In genomic region chr10:5656737-5657579, GRCh38 we compare ENCODE assay signal across 1 cellular context.
TF ChIP-seq lines count a peak whose summit lies in the region.

No MANE protein-coding gene starts in this region.

TF ChIP-seq in K562, 482 proteins besides CTCF, POLR2A, EP300 and RAD21 (continued from another document and continues in another):
- TF ChIP-seq CREB3 (tag; conservative IDR thresholded peaks at IDR 0.05; ENCODE audit: low read depth) (no peak), TAF9B (IDR thresholded peaks at IDR 0.05; ENCODE audit: partially characterized antibody) (no peak), POLR2AphosphoS2 (IDR thresholded peaks at IDR 0.05; ENCODE audit: low read length) (no peak), SNIP1 (IDR thresholded peaks at IDR 0.05; ENCODE audit: low read depth) (no peak), MYNN (IDR thresholded peaks at IDR 0.05) (no peak), MYNN (CRISPR knock-in tag; IDR thresholded peaks at IDR 0.05) (no peak), SRF (CRISPR knock-in tag; IDR thresholded peaks at IDR 0.05) (no peak), SAP30 (IDR thresholded peaks at IDR 0.05; ENCODE audit: borderline replicate concordance, insufficient read depth, low read depth, low read length, poor library complexity, severe bottlenecking) (no peak), HMG20A (CRISPR knock-in tag; conservative IDR thresholded peaks at IDR 0.05) (no peak), CBX1 (IDR thresholded peaks at IDR 0.05; ENCODE audit: low read depth) (no peak), ZMIZ1 (IDR thresholded peaks at IDR 0.05; ENCODE audit: low read depth in 2 of 2, low read length in 2 of 2) (no peak), SMARCE1 (IDR thresholded peaks at IDR 0.05) (peak; percentile 20; the same call in 1 of the 2 replicates), TAL1 (IDR thresholded peaks at IDR 0.05) (peak; percentile 44), ZNF316 (IDR thresholded peaks at IDR 0.05) (no peak), HINFP (tag; conservative IDR thresholded peaks at IDR 0.05; ENCODE audit: low read depth) (no peak), SMARCA4 (IDR thresholded peaks at IDR 0.05) (no peak), NFATC3 (IDR thresholded peaks at IDR 0.05) (no peak), ZNF274 (IDR thresholded peaks at IDR 0.05; ENCODE audit: borderline replicate concordance, low read depth, low read length) (no peak), RBM34 (IDR thresholded peaks at IDR 0.05; ENCODE audit: borderline replicate concordance, insufficient read depth, low read length) (no peak), ILF3 (IDR thresholded peaks at IDR 0.05; ENCODE audit: borderline replicate concordance) (no peak), ZNF311 (CRISPR knock-in tag; IDR thresholded peaks at IDR 0.05) (no peak), BRD9 (IDR thresholded peaks at IDR 0.05; ENCODE audit: low read depth, partially characterized antibody) (no peak), NFYB (IDR thresholded peaks at IDR 0.05; ENCODE audit: extremely low read depth, insufficient read length) (no peak), ZKSCAN3 (CRISPR knock-in tag; IDR thresholded peaks at IDR 0.05) (no peak), CEBPG (CRISPR knock-in tag; IDR thresholded peaks at IDR 0.05) (no peak), CEBPG (tag; conservative IDR thresholded peaks at IDR 0.05 in 1 of 2, IDR thresholded peaks at IDR 0.05 in 1 of 2) (no peak), JUN (IDR thresholded peaks at IDR 0.05; ENCODE audit: borderline replicate concordance, low read depth, low read length) (no peak), JUN (CRISPR knock-in tag; IDR thresholded peaks at IDR 0.05; ENCODE audit: borderline replicate concordance) (no peak), BACH1 (tag; IDR thresholded peaks at IDR 0.05) (no peak), ZNF518B (CRISPR knock-in tag; IDR thresholded peaks at IDR 0.05) (no peak), ZNF124 (CRISPR knock-in tag; IDR thresholded peaks at IDR 0.05) (no peak), BRCA1 (IDR thresholded peaks at IDR 0.05) (no peak), BRCA1 (CRISPR knock-in tag; IDR thresholded peaks at IDR 0.05) (no peak), CBX2 (IDR thresholded peaks at IDR 0.05; ENCODE audit: insufficient read depth, low read length, poor library complexity, severe bottlenecking) (no peak), TCF3 (CRISPR knock-in tag; IDR thresholded peaks at IDR 0.05) (peak; percentile 40), ATF6 (CRISPR knock-in tag; IDR thresholded peaks at IDR 0.05) (no peak)
- TF ChIP-seq, protein P1, sequence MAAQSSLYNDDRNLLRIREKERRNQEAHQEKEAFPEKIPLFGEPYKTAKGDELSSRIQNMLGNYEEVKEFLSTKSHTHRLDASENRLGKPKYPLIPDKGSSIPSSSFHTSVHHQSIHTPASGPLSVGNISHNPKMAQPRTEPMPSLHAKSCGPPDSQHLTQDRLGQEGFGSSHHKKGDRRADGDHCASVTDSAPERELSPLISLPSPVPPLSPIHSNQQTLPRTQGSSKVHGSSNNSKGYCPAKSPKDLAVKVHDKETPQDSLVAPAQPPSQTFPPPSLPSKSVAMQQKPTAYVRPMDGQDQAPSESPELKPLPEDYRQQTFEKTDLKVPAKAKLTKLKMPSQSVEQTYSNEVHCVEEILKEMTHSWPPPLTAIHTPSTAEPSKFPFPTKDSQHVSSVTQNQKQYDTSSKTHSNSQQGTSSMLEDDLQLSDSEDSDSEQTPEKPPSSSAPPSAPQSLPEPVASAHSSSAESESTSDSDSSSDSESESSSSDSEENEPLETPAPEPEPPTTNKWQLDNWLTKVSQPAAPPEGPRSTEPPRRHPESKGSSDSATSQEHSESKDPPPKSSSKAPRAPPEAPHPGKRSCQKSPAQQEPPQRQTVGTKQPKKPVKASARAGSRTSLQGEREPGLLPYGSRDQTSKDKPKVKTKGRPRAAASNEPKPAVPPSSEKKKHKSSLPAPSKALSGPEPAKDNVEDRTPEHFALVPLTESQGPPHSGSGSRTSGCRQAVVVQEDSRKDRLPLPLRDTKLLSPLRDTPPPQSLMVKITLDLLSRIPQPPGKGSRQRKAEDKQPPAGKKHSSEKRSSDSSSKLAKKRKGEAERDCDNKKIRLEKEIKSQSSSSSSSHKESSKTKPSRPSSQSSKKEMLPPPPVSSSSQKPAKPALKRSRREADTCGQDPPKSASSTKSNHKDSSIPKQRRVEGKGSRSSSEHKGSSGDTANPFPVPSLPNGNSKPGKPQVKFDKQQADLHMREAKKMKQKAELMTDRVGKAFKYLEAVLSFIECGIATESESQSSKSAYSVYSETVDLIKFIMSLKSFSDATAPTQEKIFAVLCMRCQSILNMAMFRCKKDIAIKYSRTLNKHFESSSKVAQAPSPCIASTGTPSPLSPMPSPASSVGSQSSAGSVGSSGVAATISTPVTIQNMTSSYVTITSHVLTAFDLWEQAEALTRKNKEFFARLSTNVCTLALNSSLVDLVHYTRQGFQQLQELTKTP (IDR thresholded peaks at IDR 0.05; ENCODE audit: low read depth in 1 of 2, partially characterized antibody in 2 of 2): peak in 1 of 2 experiments; percentile 40
- TF ChIP-seq, protein P2, sequence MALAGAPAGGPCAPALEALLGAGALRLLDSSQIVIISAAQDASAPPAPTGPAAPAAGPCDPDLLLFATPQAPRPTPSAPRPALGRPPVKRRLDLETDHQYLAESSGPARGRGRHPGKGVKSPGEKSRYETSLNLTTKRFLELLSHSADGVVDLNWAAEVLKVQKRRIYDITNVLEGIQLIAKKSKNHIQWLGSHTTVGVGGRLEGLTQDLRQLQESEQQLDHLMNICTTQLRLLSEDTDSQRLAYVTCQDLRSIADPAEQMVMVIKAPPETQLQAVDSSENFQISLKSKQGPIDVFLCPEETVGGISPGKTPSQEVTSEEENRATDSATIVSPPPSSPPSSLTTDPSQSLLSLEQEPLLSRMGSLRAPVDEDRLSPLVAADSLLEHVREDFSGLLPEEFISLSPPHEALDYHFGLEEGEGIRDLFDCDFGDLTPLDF (CRISPR knock-in tag; IDR thresholded peaks at IDR 0.05): no peak
- TF ChIP-seq, protein P3, sequence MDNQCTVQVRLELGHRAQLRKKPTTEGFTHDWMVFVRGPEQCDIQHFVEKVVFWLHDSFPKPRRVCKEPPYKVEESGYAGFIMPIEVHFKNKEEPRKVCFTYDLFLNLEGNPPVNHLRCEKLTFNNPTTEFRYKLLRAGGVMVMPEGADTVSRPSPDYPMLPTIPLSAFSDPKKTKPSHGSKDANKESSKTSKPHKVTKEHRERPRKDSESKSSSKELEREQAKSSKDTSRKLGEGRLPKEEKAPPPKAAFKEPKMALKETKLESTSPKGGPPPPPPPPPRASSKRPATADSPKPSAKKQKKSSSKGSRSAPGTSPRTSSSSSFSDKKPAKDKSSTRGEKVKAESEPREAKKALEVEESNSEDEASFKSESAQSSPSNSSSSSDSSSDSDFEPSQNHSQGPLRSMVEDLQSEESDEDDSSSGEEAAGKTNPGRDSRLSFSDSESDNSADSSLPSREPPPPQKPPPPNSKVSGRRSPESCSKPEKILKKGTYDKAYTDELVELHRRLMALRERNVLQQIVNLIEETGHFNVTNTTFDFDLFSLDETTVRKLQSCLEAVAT (IDR thresholded peaks at IDR 0.05): 0 out of 4 replicates have a peak, but pooled peaks of 1 of the 2 experiments have one; percentile 29
- TF ChIP-seq, protein P4, sequence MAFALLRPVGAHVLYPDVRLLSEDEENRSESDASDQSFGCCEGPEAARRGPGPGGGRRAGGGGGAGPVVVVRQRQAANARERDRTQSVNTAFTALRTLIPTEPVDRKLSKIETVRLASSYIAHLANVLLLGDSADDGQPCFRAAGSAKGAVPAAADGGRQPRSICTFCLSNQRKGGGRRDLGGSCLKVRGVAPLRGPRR (CRISPR knock-in tag; IDR thresholded peaks at IDR 0.05): no peak
- TF ChIP-seq, protein P5, sequence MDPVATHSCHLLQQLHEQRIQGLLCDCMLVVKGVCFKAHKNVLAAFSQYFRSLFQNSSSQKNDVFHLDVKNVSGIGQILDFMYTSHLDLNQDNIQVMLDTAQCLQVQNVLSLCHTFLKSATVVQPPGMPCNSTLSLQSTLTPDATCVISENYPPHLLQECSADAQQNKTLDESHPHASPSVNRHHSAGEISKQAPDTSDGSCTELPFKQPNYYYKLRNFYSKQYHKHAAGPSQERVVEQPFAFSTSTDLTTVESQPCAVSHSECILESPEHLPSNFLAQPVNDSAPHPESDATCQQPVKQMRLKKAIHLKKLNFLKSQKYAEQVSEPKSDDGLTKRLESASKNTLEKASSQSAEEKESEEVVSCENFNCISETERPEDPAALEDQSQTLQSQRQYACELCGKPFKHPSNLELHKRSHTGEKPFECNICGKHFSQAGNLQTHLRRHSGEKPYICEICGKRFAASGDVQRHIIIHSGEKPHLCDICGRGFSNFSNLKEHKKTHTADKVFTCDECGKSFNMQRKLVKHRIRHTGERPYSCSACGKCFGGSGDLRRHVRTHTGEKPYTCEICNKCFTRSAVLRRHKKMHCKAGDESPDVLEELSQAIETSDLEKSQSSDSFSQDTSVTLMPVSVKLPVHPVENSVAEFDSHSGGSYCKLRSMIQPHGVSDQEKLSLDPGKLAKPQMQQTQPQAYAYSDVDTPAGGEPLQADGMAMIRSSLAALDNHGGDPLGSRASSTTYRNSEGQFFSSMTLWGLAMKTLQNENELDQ (CRISPR knock-in tag; IDR thresholded peaks at IDR 0.05; ENCODE audit: borderline replicate concordance): no peak
